In genomic region chr16:51418258-51418657, GRCh38 we compare ENCODE assay signal across 15 cellular contexts.
DNase-seq lines count a peak whose midpoint lies in the region; ATAC-seq and TF ChIP-seq lines count a peak whose summit lies in the region.
"Had no signal": no experiment of that assay in that cellular context is flagged by ENCODE, and none has a peak within 500 bp of the region (broad histone marks: within the 10 kb centered on the region; RNA-seq: fewer than 3 reads in every experiment).

No MANE protein-coding gene starts in this region.

- no peaks in the 10 kb centered on the region for H3K27me3 ChIP-seq in mammary epithelial cell (ENCODE audit: insufficient read depth, low read length)
- peaks cover 0 to 4% of the 10 kb centered on the region in 2 donors for H3K27me3 ChIP-seq in breast epithelium
- H3K27me3 ChIP-seq in mesendoderm (ENCODE audit: insufficient read depth, low read length, poor library complexity) = no peaks in the 10 kb centered on the region
- H3K27me3 ChIP-seq: BLaER1 treated with 17β-estradiol and CSF1 and Interleukin-3, amounts not matched to agents 10 nM and 100 nM had no signal

- H2AFZ ChIP-seq in mammary epithelial cell (ENCODE audit: low read depth, low read length) = peak overlapping the region; percentile 27

- CTCF ChIA-PET in mammary epithelial cell (lab: Charles Lee; ENCODE audit: low non-redundant PET) = no interaction called here

- H3K18ac ChIP-seq in mesendoderm (ENCODE audit: low read length) = no peak overlapping the region

- H3K4ac ChIP-seq in mesendoderm (ENCODE audit: low read depth, low read length) = no peak overlapping the region

- H3K9ac ChIP-seq in mammary epithelial cell (ENCODE audit: insufficient read depth, low read length) (no peak overlapping the region), mesendoderm (ENCODE audit: low read length) (no peak overlapping the region)
- H3K9ac ChIP-seq: BLaER1 treated with 17β-estradiol and CSF1 and Interleukin-3, amounts not matched to agents 10 nM and 100 nM had no signal

- H3K9me3 ChIP-seq in mammary epithelial cell (replicated peaks; ENCODE audit: insufficient read depth, low read length) = no peaks in the 10 kb centered on the region
- H3K9me3 ChIP-seq in breast epithelium = no peaks in the 10 kb centered on the region
- H3K9me3 ChIP-seq: BLaER1 treated with 17β-estradiol and CSF1 and Interleukin-3, amounts not matched to agents 10 nM and 100 nM; HAP-1 had no signal

- in situ Hi-C loops in mammary epithelial cell (cut with MboI; ENCODE audit: low sequenced_read_pairs in 2 of 2) = no loop called here
- in situ Hi-C loops in KBM-7 (cut with MboI; ENCODE audit: low pct_unique_long_range_greater_than_20kb, low sequenced_read_pairs) = no loop called here

- dilution Hi-C loops in mammary epithelial cell (cut with HindIII; ENCODE audit: low sequenced_read_pairs) = no loop called here

- H2BK5ac ChIP-seq in mesendoderm (ENCODE audit: low read length) = no peak overlapping the region

- peak overlapping the region; percentile 81 for H3K23ac ChIP-seq in mesendoderm (ENCODE audit: low read length)

- H3K79me1 ChIP-seq in mesendoderm (ENCODE audit: low read length) = no peaks in the 10 kb centered on the region

- no peak overlapping the region for H2AK5ac ChIP-seq in mesendoderm (ENCODE audit: low read length)

- intact Hi-C loops in mammary epithelial cell (cut with micrococcal nuclease) = no loop called here
- intact Hi-C loops in breast epithelium (cut with DNase I; ENCODE audit: low total_unique reads) = no loop called here

- ATAC-seq in GM21381 (IDR thresholded peaks at IDR 0.05; ENCODE audit: unreplicated experiment) (no peak), HG03139 (IDR thresholded peaks at IDR 0.05; ENCODE audit: unreplicated experiment) (no peak)
- ATAC-seq: GM12878 had no signal

- H4K8ac ChIP-seq in mesendoderm (ENCODE audit: low read depth, low read length) = no peak overlapping the region

- no peak overlapping the region for H3K56ac ChIP-seq in mesendoderm (ENCODE audit: low read length)

- H3K79me2 ChIP-seq in mammary epithelial cell (ENCODE audit: insufficient read depth, low read length) = no peaks in the 10 kb centered on the region
- H3K79me2 ChIP-seq in mesendoderm (ENCODE audit: control insufficient read depth, insufficient read depth, low read length) = no peaks in the 10 kb centered on the region

- TF ChIP-seq POLR2A in breast epithelium (IDR thresholded peaks at IDR 0.05) = no peak

- TF ChIP-seq CTCF in mammary epithelial cell (conservative IDR thresholded peaks at IDR 0.05 in 1 of 2, IDR thresholded peaks at IDR 0.05 in 1 of 2; ENCODE audit: extremely low read depth in 1 of 2, insufficient read depth in 1 of 2, low read depth in 1 of 2, low read length in 2 of 2) (no peak), breast epithelium (IDR thresholded peaks at IDR 0.05) (no peak)

- H4K5ac ChIP-seq in mesendoderm (ENCODE audit: low read length) = no peak overlapping the region

- no peak overlapping the region for H2BK120ac ChIP-seq in mesendoderm (ENCODE audit: low read depth, low read length)

- H3K4me1 ChIP-seq in mammary epithelial cell (ENCODE audit: insufficient read depth, low read length) (peaks cover 13% of the 10 kb centered on the region), breast epithelium (no peaks in the 10 kb centered on the region), mesendoderm (ENCODE audit: control insufficient read depth, low read depth, low read length) (no peaks in the 10 kb centered on the region)
- H3K4me1 ChIP-seq: BLaER1 treated with 17β-estradiol and CSF1 and Interleukin-3, amounts not matched to agents 10 nM and 100 nM had no signal

- no TSS peak for BruUV-seq in mammary epithelial cell (replicated peaks; lab: Mats Ljungman, UMichigan)

- H3K4me2 ChIP-seq in mammary epithelial cell (ENCODE audit: insufficient read depth, low read depth, low read length) = no peak overlapping the region
- H3K4me2 ChIP-seq in mesendoderm (ENCODE audit: low read length) = no peak overlapping the region
- H3K4me2 ChIP-seq: BLaER1 treated with 17β-estradiol and CSF1 and Interleukin-3, amounts not matched to agents 10 nM and 100 nM had no signal

- no peak overlapping the region for H2BK15ac ChIP-seq in mesendoderm (replicated peaks; ENCODE audit: low read depth)

- no peak for DNase-seq in mammary epithelial cell
- no peak for DNase-seq in breast epithelium (ENCODE audit: low spot score in 2 of 2)
- peak; percentile 13 for DNase-seq in NCI-H69 (lab: John Stamatoyannopoulos, UW)
- no peak for DNase-seq in mesendoderm
- no peak for DNase-seq in KBM-7
- DNase-seq: ACHN; CD4-positive, CD25-positive, alpha-beta regulatory T cell; DMS79; GOT3; HFFc6 had no signal

- no peaks in the 10 kb centered on the region for H4K20me1 ChIP-seq in mammary epithelial cell (ENCODE audit: insufficient read depth, low read length)
- H4K20me1 ChIP-seq: BLaER1 treated with 17β-estradiol and CSF1 and Interleukin-3, amounts not matched to agents 10 nM and 100 nM had no signal

- H3K27ac ChIP-seq in mammary epithelial cell (ENCODE audit: insufficient read depth, low read depth, low read length) = no peak overlapping the region
- H3K27ac ChIP-seq in breast epithelium = no peak overlapping the region
- H3K27ac ChIP-seq in mesendoderm (ENCODE audit: low read depth, low read length) = no peak overlapping the region
- H3K27ac ChIP-seq: BLaER1 treated with 17β-estradiol and CSF1 and Interleukin-3, amounts not matched to agents 10 nM and 100 nM had no signal

- no peaks in the 10 kb centered on the region for H3K36me3 ChIP-seq in mammary epithelial cell (ENCODE audit: insufficient read depth, low read length)
- H3K36me3 ChIP-seq in breast epithelium = no peaks in the 10 kb centered on the region
- no peaks in the 10 kb centered on the region for H3K36me3 ChIP-seq in mesendoderm (ENCODE audit: control insufficient read depth, insufficient read depth, low read length)
- H3K36me3 ChIP-seq: BLaER1 treated with 17β-estradiol and CSF1 and Interleukin-3, amounts not matched to agents 10 nM and 100 nM; HAP-1 had no signal

- no peak overlapping the region for H3K4me3 ChIP-seq in mammary epithelial cell (replicated peaks in 1 of 3; ENCODE audit: insufficient read depth in 1 of 3, low read depth in 2 of 3, low read length in 3 of 3)
- no peak overlapping the region for H3K4me3 ChIP-seq in breast epithelium
- H3K4me3 ChIP-seq in mesendoderm (ENCODE audit: low read length) = no peak overlapping the region
- H3K4me3 ChIP-seq: BLaER1 treated with 17β-estradiol and CSF1 and Interleukin-3, amounts not matched to agents 10 nM and 100 nM; GM12878; HAP-1 had no signal

- 65% methylated on average over 4 of the region's 6 CpGs for WGBS in mammary epithelial cell (ENCODE audit: low coverage, missing lambda C conversion rate)
- WGBS in mesendoderm (ENCODE audit: extremely low coverage, insufficient coverage, low lambda C conversion rate) = no CpG with 5 or more reads among the region's 6 CpGs
